ENCODE assay signal across 16 cellular contexts in the genomic region with DNA sequence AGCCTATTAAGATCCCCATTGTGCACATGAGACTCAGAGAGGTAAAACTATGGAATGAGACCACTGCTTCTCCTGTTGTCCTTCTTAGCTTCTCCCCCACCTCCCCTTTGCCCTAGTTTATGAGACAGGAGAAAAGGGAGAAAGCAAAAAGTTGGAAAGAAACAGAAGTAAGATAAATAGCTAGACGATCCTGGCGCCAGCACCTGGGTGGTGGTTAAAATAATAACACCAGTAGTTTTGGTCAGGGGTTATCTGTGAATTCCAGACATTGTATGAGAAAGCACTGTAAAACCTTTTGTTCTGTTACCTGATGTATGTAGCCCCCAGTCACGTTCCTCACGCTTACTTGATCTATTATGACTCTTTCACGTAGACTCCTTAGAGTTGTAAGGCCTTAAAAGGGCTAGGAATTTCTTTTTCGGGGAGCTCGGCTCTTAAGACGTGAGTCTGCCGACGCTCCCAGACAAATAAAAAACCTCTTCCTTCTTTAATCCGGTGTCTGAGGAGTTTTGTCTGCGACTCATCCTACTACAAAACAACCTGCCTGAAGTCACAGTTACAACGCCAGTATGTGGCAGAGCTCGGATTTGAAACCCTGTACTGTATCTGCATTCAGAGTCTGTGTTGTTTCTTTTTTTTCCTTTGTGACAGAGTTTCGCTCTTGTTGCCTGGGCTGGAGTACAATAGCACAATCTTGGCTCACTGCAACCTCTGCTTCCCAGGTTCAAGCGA. TPM values are rescaled to one million over a fixed set of nuclear protein-coding genes. Genes with fewer than 3 reads are reported as not detected.
"Had no signal": no experiment of that assay in that cellular context is flagged by ENCODE, and none has a peak within 500 bp of the region (broad histone marks: within the 10 kb centered on the region; RNA-seq: fewer than 3 reads in every experiment).

No MANE protein-coding gene starts in this region.

RNA-seq across cellular contexts. Expression of a gene that starts 3.6 kb away (rescaled TPM):
- total RNA-seq: heart left ventricle, left cardiac atrium, liver, mammary epithelial cell, mononuclear cell, natural killer cell, osteoblast, pancreas, psoas muscle, skeletal muscle tissue, smooth muscle cell, stomach, thyroid gland, transverse colon, upper lobe of right lung had no signal
- polyA plus RNA-seq: heart left ventricle, keratinocyte, liver, mammary epithelial cell, pancreas, stomach had no signal
